Comparison of ENCODE assay signal across 8 cellular contexts in genomic region chr7:103149808-103150180, GRCh38. TPM values are rescaled to one million over a fixed set of nuclear protein-coding genes. Genes with fewer than 3 reads are reported as not detected.
A peak's percentile ranks its signal among the peaks of the same experiment; 100 is the strongest.
DNase-seq lines count a peak whose midpoint lies in the region; ATAC-seq, FAIRE-seq and TF ChIP-seq lines count a peak whose summit lies in the region.

No MANE protein-coding gene starts in this region.

- intact Hi-C loops in spleen (cut with DNase I; ENCODE audit: low total_unique reads): no loop called here

- FAIRE-seq in RCC 7860 (lab: Jason Lieb, UNC): no peak

- TF ChIP-seq POLR2A in spleen (IDR thresholded peaks at IDR 0.05): no peak

- no peaks in the 10 kb centered on the region for H3K9me3 ChIP-seq in RWPE2 (ENCODE audit: severe bottlenecking)
- H3K9me3 ChIP-seq in spleen: no peaks in the 10 kb centered on the region

- TF ChIP-seq CTCF in 22Rv1 (IDR thresholded peaks at IDR 0.05) (no peak), RWPE2 (IDR thresholded peaks at IDR 0.05; ENCODE audit: poor library complexity, severe bottlenecking) (no peak), foreskin fibroblast (IDR thresholded peaks at IDR 0.05; ENCODE audit: low read depth, low read length) (no peak), spleen (IDR thresholded peaks at IDR 0.05 in 8 of 11, conservative IDR thresholded peaks at IDR 0.05 in 3 of 11) (no peak)

- H3K4me3 ChIP-seq in RWPE2 (ENCODE audit: severe bottlenecking): peak overlapping the region; percentile 60
- peak overlapping the region; percentile 89 to 90 for H3K4me3 ChIP-seq in foreskin fibroblast (ENCODE audit: low read depth in 1 of 2, low read length in 2 of 2)
- peak overlapping the region; percentile 64 to 82 (median 66) for H3K4me3 ChIP-seq in spleen

- DNase-seq in RWPE2 (ENCODE audit: low spot score) (no peak), foreskin fibroblast (no peak), spleen (no peak), kidney glomerular epithelial cell (lab: John Stamatoyannopoulos, UW) (no peak), RCC 7860 (ENCODE audit: low spot score) (no peak)
- DNase-seq in activated effector memory CD4-positive, alpha-beta T cell treated with Interleukin-2 at 50 U/mL for 16 hours: no peak

- H3K27me3 ChIP-seq in RWPE2 (ENCODE audit: insufficient read depth, poor library complexity, severe bottlenecking): no peaks in the 10 kb centered on the region
- H3K27me3 ChIP-seq in spleen (replicated peaks in 1 of 7): no peaks in the 10 kb centered on the region

- peak overlapping the region; percentile 97 for H3K27ac ChIP-seq in 22Rv1
- peak overlapping the region; percentile 44 for H3K27ac ChIP-seq in RWPE2 (ENCODE audit: poor library complexity, severe bottlenecking)
- H3K27ac ChIP-seq in spleen: peak overlapping the region; percentile 94 to 100 (median 96)

- peaks cover 16% of the 10 kb centered on the region for H3K4me1 ChIP-seq in RWPE2 (ENCODE audit: insufficient read depth, poor library complexity, severe bottlenecking)
- H3K4me1 ChIP-seq in spleen: peaks cover 12 to 39% (median 31%) of the 10 kb centered on the region in 6 donors

- no peaks in the 10 kb centered on the region for H3K36me3 ChIP-seq in RWPE2 (ENCODE audit: low read depth)
- H3K36me3 ChIP-seq in spleen: no peaks in the 10 kb centered on the region

- 88 to 94% (median 89%) methylated on average over 11 of the region's 11 CpGs for WGBS in spleen, 5 donors

- ATAC-seq in GM19455 (IDR thresholded peaks at IDR 0.05; ENCODE audit: unreplicated experiment): peak; percentile 6
- ATAC-seq in RWPE2 (ENCODE audit: low read depth): no peak

RNA-seq across cellular contexts. Expression of gene NAPEPLD, which starts 0.9 kb away (rescaled TPM):
- total RNA-seq in spleen: 10 to 100 TPM; 17.1 to 40.4 (median 34.0) TPM
- polyA plus RNA-seq in spleen: 1 to 10 TPM; 3.5 to 7.6 (median 4.4) TPM

Comparison
In these comparisons a context has a peak if more than half of its experiments do, and no peak if none do; other contexts are left out.
1. H3K27ac ChIP-seq: peak in every context shown above with its lines; median percentile 97 in 22Rv1; 96 in spleen; 44 in RWPE2.